8 cellular contexts compared by ENCODE assay signal in genomic region chr3:32237670-32238026, GRCh38. TPM values are rescaled to one million over a fixed set of nuclear protein-coding genes. Genes with fewer than 3 reads are reported as not detected.
DNase-seq lines count a peak whose midpoint lies in the region; ATAC-seq, FAIRE-seq and TF ChIP-seq lines count a peak whose summit lies in the region.

No MANE protein-coding gene starts in this region.

- H3K27ac ChIP-seq in CD4-positive, CD25-positive, alpha-beta regulatory T cell (ENCODE audit: insufficient read depth, low read length, poor library complexity, severe bottlenecking) = no peak overlapping the region
- H3K27ac ChIP-seq in RWPE2 (ENCODE audit: poor library complexity, severe bottlenecking) = no peak overlapping the region
- no peak overlapping the region for H3K27ac ChIP-seq in neutrophil

- peaks cover 6% of the 10 kb centered on the region for H3K27me3 ChIP-seq in CD4-positive, CD25-positive, alpha-beta regulatory T cell (ENCODE audit: control insufficient read depth, insufficient read depth, low read length)
- H3K27me3 ChIP-seq in RWPE2 (ENCODE audit: insufficient read depth, poor library complexity, severe bottlenecking) = peaks cover 3% of the 10 kb centered on the region
- peaks cover 56% of the 10 kb centered on the region for H3K27me3 ChIP-seq in neutrophil

- peak overlapping the region in 2 of 3 donors; percentile 0 to 60 for H3K27ac Mint-ChIP-seq in CD4-positive, CD25-positive, alpha-beta regulatory T cell

- no peak for ATAC-seq in CD4-positive, CD25-positive, alpha-beta regulatory T cell (ENCODE audit: low read depth in 2 of 2)
- ATAC-seq in RWPE2 (ENCODE audit: low read depth) (no peak), GM19455 (IDR thresholded peaks at IDR 0.05; ENCODE audit: unreplicated experiment) (no peak), GM18907 (IDR thresholded peaks at IDR 0.05; ENCODE audit: unreplicated experiment) (no peak)

- H3K27me3 Mint-ChIP-seq in CD4-positive, CD25-positive, alpha-beta regulatory T cell = peaks cover 33% of the 10 kb centered on the region

- H3K4me1 ChIP-seq in CD4-positive, CD25-positive, alpha-beta regulatory T cell (ENCODE audit: control insufficient read depth, insufficient read depth, low read length, poor library complexity, severe bottlenecking) = peaks cover 27% of the 10 kb centered on the region
- H3K4me1 ChIP-seq in RWPE2 (ENCODE audit: insufficient read depth, poor library complexity, severe bottlenecking) (no peaks in the 10 kb centered on the region), neutrophil (ENCODE audit: control insufficient read depth in 1 of 2, insufficient read depth in 1 of 2, low read depth in 1 of 2, low read length in 1 of 2) (peaks cover 10 to 17% of the 10 kb centered on the region in 2 experiments)

- no peak for DNase-seq in CD4-positive, CD25-positive, alpha-beta regulatory T cell
- DNase-seq in RWPE2 (ENCODE audit: low spot score) = no peak
- no peak for DNase-seq in epithelial cell of proximal tubule (ENCODE audit: low read depth)
- DNase-seq in GM19239 (ENCODE audit: insufficient read length, low spot score) = no peak
- DNase-seq in central memory CD4-positive, alpha-beta T cell = no peak

- no peak for TF ChIP-seq CTCF in RWPE2 (IDR thresholded peaks at IDR 0.05; ENCODE audit: poor library complexity, severe bottlenecking)
- no peak for TF ChIP-seq CTCF in epithelial cell of proximal tubule (conservative IDR thresholded peaks at IDR 0.05; ENCODE audit: low read depth, low read length)
- no peak for TF ChIP-seq CTCF in neutrophil (IDR thresholded peaks at IDR 0.05)

- H3K4me3 Mint-ChIP-seq in CD4-positive, CD25-positive, alpha-beta regulatory T cell = peak overlapping the region; percentile 52 to 88 (median 82)

- H3K4me3 ChIP-seq in CD4-positive, CD25-positive, alpha-beta regulatory T cell (ENCODE audit: low read depth, low read length) = no peak overlapping the region
- H3K4me3 ChIP-seq in RWPE2 (ENCODE audit: severe bottlenecking) = peak overlapping the region; percentile 77
- peak overlapping the region; percentile 85 for H3K4me3 ChIP-seq in epithelial cell of proximal tubule (ENCODE audit: low read depth, low read length)
- H3K4me3 ChIP-seq in neutrophil (ENCODE audit: low read depth in 1 of 2, low read length in 1 of 2) = peak overlapping the region; percentile 59 to 78

- H3K9me3 ChIP-seq in CD4-positive, CD25-positive, alpha-beta regulatory T cell (ENCODE audit: control insufficient read depth in 2 of 2, low read length in 2 of 2) = no peaks in the 10 kb centered on the region
- H3K9me3 ChIP-seq in RWPE2 (ENCODE audit: severe bottlenecking) = no peaks in the 10 kb centered on the region
- H3K9me3 ChIP-seq in neutrophil = no peaks in the 10 kb centered on the region

- peaks cover 4 to 45% (median 32%) of the 10 kb centered on the region in 4 donors for H3K4me1 Mint-ChIP-seq in CD4-positive, CD25-positive, alpha-beta regulatory T cell

- H3K36me3 Mint-ChIP-seq in CD4-positive, CD25-positive, alpha-beta regulatory T cell = no peaks in the 10 kb centered on the region

- H3K36me3 ChIP-seq in CD4-positive, CD25-positive, alpha-beta regulatory T cell (ENCODE audit: control insufficient read depth, insufficient read depth, low read length) = peaks cover 2% of the 10 kb centered on the region
- no peaks in the 10 kb centered on the region for H3K36me3 ChIP-seq in RWPE2 (ENCODE audit: low read depth)
- H3K36me3 ChIP-seq in neutrophil = no peaks in the 10 kb centered on the region

- H3K9me3 Mint-ChIP-seq in CD4-positive, CD25-positive, alpha-beta regulatory T cell = peaks cover 0 to 2% (median 0%) of the 10 kb centered on the region in 7 donors

- FAIRE-seq in GM19239 (lab: Jason Lieb, UNC) = no peak

RNA-seq across cellular contexts. Expression of gene CMTM8, which starts 0.8 kb away (rescaled TPM):
- 6.0 TPM for total RNA-seq in CD4-positive, CD25-positive, alpha-beta regulatory T cell
- 10 to 100 TPM in 3 of 4 donors, 1 to 10 TPM in 1; 5.8 to 14.6 (median 13.3) TPM for polyA plus RNA-seq in CD4-positive, CD25-positive, alpha-beta regulatory T cell
- 8.8 and 9.2 TPM in 2 replicates for total RNA-seq in epithelial cell of proximal tubule
